In genomic region chr14:33800735-33801163, GRCh38 we compare ENCODE assay signal across 23 cellular contexts.
"Had no signal": no experiment of that assay in that cellular context is flagged by ENCODE, and none has a peak within 500 bp of the region (broad histone marks: within the 10 kb centered on the region; RNA-seq: fewer than 3 reads in every experiment).

No MANE protein-coding gene starts in this region.

- H3K4me3 Mint-ChIP-seq: activated CD4-positive, alpha-beta memory T cell treated with anti-CD3 and anti-CD28 coated beads for 36 hours; activated naive CD8-positive, alpha-beta T cell treated with anti-CD3 and anti-CD28 coated beads for 36 hours; neural progenitor cell; stimulated activated naive CD8-positive, alpha-beta T cell treated with anti-CD3 and anti-CD28 coated beads, Interleukin-15, Interleukin-2, amounts not matched to agents 100 ng/mL and 50 ng/mL, for 24 hours had no signal

- H3K4me1 ChIP-seq: foreskin keratinocyte, psoas muscle, sigmoid colon, SJCRH30, spleen, suprapubic skin had no signal

- ATAC-seq: foreskin keratinocyte; naive thymus-derived CD4-positive, alpha-beta T cell; psoas muscle had no signal

- H3K36me3 ChIP-seq: cardiac muscle cell, neural progenitor cell, sigmoid colon, SJCRH30, spleen, suprapubic skin, transverse colon had no signal

- H3K27ac ChIP-seq: cardiac muscle cell, dorsolateral prefrontal cortex, epithelial cell of prostate, foreskin keratinocyte, neural progenitor cell, psoas muscle, sigmoid colon, SJCRH30, spleen, suprapubic skin, transverse colon, VCaP had no signal

- H3K4me3 ChIP-seq: cardiac muscle cell, dorsolateral prefrontal cortex, neural progenitor cell, SJCRH30 had no signal

- H3K9me3 ChIP-seq: psoas muscle, sigmoid colon, SJCRH30, suprapubic skin, transverse colon had no signal

- H3K36me3 Mint-ChIP-seq: activated CD4-positive, alpha-beta memory T cell treated with anti-CD3 and anti-CD28 coated beads for 36 hours; activated naive CD8-positive, alpha-beta T cell treated with anti-CD3 and anti-CD28 coated beads for 36 hours had no signal

- H3K4me1 Mint-ChIP-seq: neural progenitor cell had no signal

- H3K27me3 ChIP-seq: cardiac muscle cell, neural progenitor cell, SJCRH30 had no signal

- H3K9me3 Mint-ChIP-seq: activated CD4-positive, alpha-beta memory T cell treated with anti-CD3 and anti-CD28 coated beads for 36 hours; activated naive CD8-positive, alpha-beta T cell treated with anti-CD3 and anti-CD28 coated beads for 36 hours had no signal

- DNase-seq: activated CD4-positive, alpha-beta memory T cell treated with anti-CD3 and anti-CD28 coated beads for 36 hours; activated CD4-positive, alpha-beta T cell treated with anti-CD3 and anti-CD28 coated beads for 1 hour; activated naive CD4-positive, alpha-beta T cell; activated naive CD8-positive, alpha-beta T cell treated with anti-CD3 and anti-CD28 coated beads for 36 hours; amniotic stem cell; dorsolateral prefrontal cortex; foreskin keratinocyte; hypothalamus; islet precursor cell; mesenchymal stem cell; naive thymus-derived CD4-positive, alpha-beta T cell; psoas muscle; sigmoid colon; SJCRH30; spleen; stimulated activated CD8-positive, alpha-beta memory T cell treated with anti-CD3 and anti-CD28 coated beads, Interleukin-4, amount 100 ng/mL, for 48 hours; transverse colon had no signal

- H3K27ac Mint-ChIP-seq: activated CD4-positive, alpha-beta memory T cell treated with anti-CD3 and anti-CD28 coated beads for 36 hours; activated naive CD8-positive, alpha-beta T cell treated with anti-CD3 and anti-CD28 coated beads for 36 hours; naive thymus-derived CD4-positive, alpha-beta T cell; neural progenitor cell; stimulated activated naive CD8-positive, alpha-beta T cell treated with anti-CD3 and anti-CD28 coated beads, Interleukin-15, Interleukin-2, amounts not matched to agents 100 ng/mL and 50 ng/mL, for 24 hours had no signal
